Comparison of ENCODE assay signal across 8 cellular contexts in genomic region chr13:50078512-50079277, GRCh38.
DNase-seq lines count a peak whose midpoint lies in the region; ATAC-seq lines count a peak whose summit lies in the region.

No MANE protein-coding gene starts in this region.

- DNase-seq in stimulated activated naive CD8-positive, alpha-beta T cell treated with anti-CD3 and anti-CD28 coated beads, Interleukin-15, Interleukin-2, amounts not matched to agents 100 U/mL and 50 U/mL, for 24 hours, result no peak
- DNase-seq in activated T-helper 2 cell treated with anti-CD3 and anti-CD28 coated beads, Interferon-gamma antibody, Interleukin-2, Interleukin-4, amounts not matched to agents 10 μg/mL and 5 μg/mL and 100 μg/mL, durations not matched to agents 14 hours and 24 hours and 36 hours (ENCODE audit: low spot score), result no peak
- no peak for DNase-seq in memory B cell (ENCODE audit: low spot score in 2 of 2)
- DNase-seq in MV-4-11 (lab: John Stamatoyannopoulos, UW), result no peak
- DNase-seq in NOMO-1 treated with dmso at 0.1 percent for 144 hours (lab: John Stamatoyannopoulos, UW; ENCODE audit: unreplicated experiment), result no peak
- no peak for DNase-seq in T1000 (lab: John Stamatoyannopoulos, UW)
- DNase-seq in 8988T, result no peak

- peak overlapping the region; percentile 96 for H3K4me3 Mint-ChIP-seq in stimulated activated naive CD8-positive, alpha-beta T cell treated with anti-CD3 and anti-CD28 coated beads, Interleukin-15, Interleukin-2, amounts not matched to agents 100 ng/mL and 50 ng/mL, for 24 hours
- H3K4me3 Mint-ChIP-seq in activated T-helper 2 cell treated with anti-CD3 and anti-CD28 coated beads, Interferon-gamma antibody, Interleukin-2, Interleukin-4, amounts not matched to agents 10 μg/mL and 5 μg/mL and 100 μg/mL, durations not matched to agents 14 hours and 24 hours and 36 hours (ENCODE audit: low read depth), result peak overlapping the region; percentile 72
- peak overlapping the region; percentile 78 for H3K4me3 Mint-ChIP-seq in memory B cell

- peaks cover 9% of the 10 kb centered on the region for H3K27me3 Mint-ChIP-seq in stimulated activated naive CD8-positive, alpha-beta T cell treated with anti-CD3 and anti-CD28 coated beads, Interleukin-15, Interleukin-2, amounts not matched to agents 100 ng/mL and 50 ng/mL, for 24 hours
- H3K27me3 Mint-ChIP-seq in activated T-helper 2 cell treated with anti-CD3 and anti-CD28 coated beads, Interferon-gamma antibody, Interleukin-2, Interleukin-4, amounts not matched to agents 10 μg/mL and 5 μg/mL and 100 μg/mL, durations not matched to agents 14 hours and 24 hours and 36 hours (ENCODE audit: low read depth), result no peaks in the 10 kb centered on the region
- no peaks in the 10 kb centered on the region for H3K27me3 Mint-ChIP-seq in memory B cell

- no peaks in the 10 kb centered on the region for H3K9me3 Mint-ChIP-seq in stimulated activated naive CD8-positive, alpha-beta T cell treated with anti-CD3 and anti-CD28 coated beads, Interleukin-15, Interleukin-2, amounts not matched to agents 100 ng/mL and 50 ng/mL, for 24 hours
- H3K9me3 Mint-ChIP-seq in activated T-helper 2 cell treated with anti-CD3 and anti-CD28 coated beads, Interferon-gamma antibody, Interleukin-2, Interleukin-4, amounts not matched to agents 10 μg/mL and 5 μg/mL and 100 μg/mL, durations not matched to agents 14 hours and 24 hours and 36 hours, result no peaks in the 10 kb centered on the region
- H3K9me3 Mint-ChIP-seq in memory B cell, result no peaks in the 10 kb centered on the region

- H3K27ac Mint-ChIP-seq in stimulated activated naive CD8-positive, alpha-beta T cell treated with anti-CD3 and anti-CD28 coated beads, Interleukin-15, Interleukin-2, amounts not matched to agents 100 ng/mL and 50 ng/mL, for 24 hours, result peak overlapping the region; percentile 61
- no peak overlapping the region for H3K27ac Mint-ChIP-seq in activated T-helper 2 cell treated with anti-CD3 and anti-CD28 coated beads, Interferon-gamma antibody, Interleukin-2, Interleukin-4, amounts not matched to agents 10 μg/mL and 5 μg/mL and 100 μg/mL, durations not matched to agents 14 hours and 24 hours and 36 hours
- peak overlapping the region; percentile 12 for H3K27ac Mint-ChIP-seq in memory B cell

- intact Hi-C loops in activated T-helper 2 cell treated with anti-CD3 and anti-CD28 coated beads, Interferon-gamma antibody, Interleukin-2, Interleukin-4, amounts not matched to agents 10 μg/mL and 5 μg/mL and 100 μg/mL, durations not matched to agents 14 hours and 24 hours and 36 hours (cut with micrococcal nuclease), result no loop called here

- H3K36me3 Mint-ChIP-seq in stimulated activated naive CD8-positive, alpha-beta T cell treated with anti-CD3 and anti-CD28 coated beads, Interleukin-15, Interleukin-2, amounts not matched to agents 100 ng/mL and 50 ng/mL, for 24 hours (ENCODE audit: low read depth), result peaks cover 42% of the 10 kb centered on the region
- peaks cover 46% of the 10 kb centered on the region for H3K36me3 Mint-ChIP-seq in activated T-helper 2 cell treated with anti-CD3 and anti-CD28 coated beads, Interferon-gamma antibody, Interleukin-2, Interleukin-4, amounts not matched to agents 10 μg/mL and 5 μg/mL and 100 μg/mL, durations not matched to agents 14 hours and 24 hours and 36 hours (ENCODE audit: low read depth)
- peaks cover 6% of the 10 kb centered on the region for H3K36me3 Mint-ChIP-seq in memory B cell

- ATAC-seq in stimulated activated naive CD8-positive, alpha-beta T cell treated with anti-CD3 and anti-CD28 coated beads, Interleukin-15, Interleukin-2, amounts not matched to agents 100 U/mL and 50 U/mL, for 24 hours, result no peak
- ATAC-seq in memory B cell (ENCODE audit: low read depth), result no peak

- peaks cover 73% of the 10 kb centered on the region for H3K4me1 Mint-ChIP-seq in stimulated activated naive CD8-positive, alpha-beta T cell treated with anti-CD3 and anti-CD28 coated beads, Interleukin-15, Interleukin-2, amounts not matched to agents 100 ng/mL and 50 ng/mL, for 24 hours (ENCODE audit: low read depth)
- peaks cover 40% of the 10 kb centered on the region for H3K4me1 Mint-ChIP-seq in activated T-helper 2 cell treated with anti-CD3 and anti-CD28 coated beads, Interferon-gamma antibody, Interleukin-2, Interleukin-4, amounts not matched to agents 10 μg/mL and 5 μg/mL and 100 μg/mL, durations not matched to agents 14 hours and 24 hours and 36 hours (ENCODE audit: low read depth)
- H3K4me1 Mint-ChIP-seq in memory B cell, result peaks cover 17% of the 10 kb centered on the region
